Comparison of ENCODE assay signal across 10 cellular contexts in genomic region chr10:30430544-30431298, GRCh38. TPM values are rescaled to one million over a fixed set of nuclear protein-coding genes. Genes with fewer than 3 reads are reported as not detected.
DNase-seq lines count a peak whose midpoint lies in the region; ATAC-seq and TF ChIP-seq lines count a peak whose summit lies in the region.
"Had no signal": no experiment of that assay in that cellular context is flagged by ENCODE, and none has a peak within 500 bp of the region (broad histone marks: within the 10 kb centered on the region; RNA-seq: fewer than 3 reads in every experiment).

No MANE protein-coding gene starts in this region.

- H3K27ac ChIP-seq in upper lobe of right lung: peak overlapping the region; percentile 74

- peak overlapping the region; percentile 26 for H3K4me3 Mint-ChIP-seq in activated CD4-positive, alpha-beta memory T cell treated with anti-CD3 and anti-CD28 coated beads, Interleukin-2, amount 10 ng/mL, durations not matched to agents 7 days and 5 days
- no peak overlapping the region for H3K4me3 Mint-ChIP-seq in mesothelial cell of epicardium

- CTCF ChIA-PET in activated CD4-positive, alpha-beta memory T cell treated with anti-CD3 and anti-CD28 coated beads, Interleukin-2, amount 10 ng/mL, durations not matched to agents 7 days and 5 days (lab: Charles Lee): interaction anchor here (0.6 to 3.1 kb wide), 7 partner anchors 11 to 160 kb away, joined by 3 to 11 read pairs (median 4); no protein-coding TSS in a partner anchor

- H3K9me3 Mint-ChIP-seq in activated CD4-positive, alpha-beta memory T cell treated with anti-CD3 and anti-CD28 coated beads, Interleukin-2, amount 10 ng/mL, durations not matched to agents 7 days and 5 days: no peaks in the 10 kb centered on the region
- H3K9me3 Mint-ChIP-seq in mesothelial cell of epicardium: no peaks in the 10 kb centered on the region

- H3K9me3 ChIP-seq in upper lobe of right lung: no peaks in the 10 kb centered on the region

- peak overlapping the region; percentile 62 for H3K27ac Mint-ChIP-seq in activated CD4-positive, alpha-beta memory T cell treated with anti-CD3 and anti-CD28 coated beads, Interleukin-2, amount 10 ng/mL, durations not matched to agents 7 days and 5 days
- H3K27ac Mint-ChIP-seq in mesothelial cell of epicardium: peak overlapping the region; percentile 80

- POLR2A ChIA-PET in activated CD4-positive, alpha-beta memory T cell treated with anti-CD3 and anti-CD28 coated beads, Interleukin-2, amount 10 ng/mL, durations not matched to agents 7 days and 5 days (lab: Charles Lee): interaction anchor here (1.2 to 10.5 kb wide), 3 partner anchors 11 to 100 kb away, joined by 3 to 106 read pairs (median 68); no protein-coding TSS in a partner anchor

- H3K4me1 Mint-ChIP-seq in activated CD4-positive, alpha-beta memory T cell treated with anti-CD3 and anti-CD28 coated beads, Interleukin-2, amount 10 ng/mL, durations not matched to agents 7 days and 5 days: peaks cover 49% of the 10 kb centered on the region
- peaks cover 30% of the 10 kb centered on the region for H3K4me1 Mint-ChIP-seq in mesothelial cell of epicardium

- H3K27me3 Mint-ChIP-seq in activated CD4-positive, alpha-beta memory T cell treated with anti-CD3 and anti-CD28 coated beads, Interleukin-2, amount 10 ng/mL, durations not matched to agents 7 days and 5 days: no peaks in the 10 kb centered on the region
- no peaks in the 10 kb centered on the region for H3K27me3 Mint-ChIP-seq in mesothelial cell of epicardium (ENCODE audit: low read depth)

- H3K4me3 ChIP-seq in upper lobe of right lung: peak overlapping the region; percentile 1

- intact Hi-C loops in Right ventricle myocardium inferior (cut with DNase I): no loop called here
- intact Hi-C loops in left cardiac atrium (cut with DNase I): no loop called here
- intact Hi-C loops in upper lobe of right lung (cut with DNase I): no loop called here

- no peaks in the 10 kb centered on the region for H3K36me3 ChIP-seq in upper lobe of right lung

- DNase-seq in Right ventricle myocardium inferior (ENCODE audit: missing footprints): peak; percentile 37
- DNase-seq in left cardiac atrium: no peak
- no peak for DNase-seq in activated CD4-positive, alpha-beta memory T cell treated with anti-CD3 and anti-CD28 coated beads, Interleukin-2, amount 10 ng/mL, durations not matched to agents 7 days and 5 days
- DNase-seq in mesothelial cell of epicardium (ENCODE audit: low spot score in 2 of 2, unreplicated experiment in 2 of 2): no peak
- DNase-seq in upper lobe of right lung: no peak
- DNase-seq in NCI-H1694 treated with DMSO at 0.1 percent for 48 hours (lab: John Stamatoyannopoulos, UW): no peak
- no peak for DNase-seq in NCI-H510A treated with DMSO at 0.1 percent for 48 hours (lab: John Stamatoyannopoulos, UW)
- DNase-seq: activated CD4-positive, alpha-beta T cell treated with anti-CD3 and anti-CD28 coated beads, Interleukin-2, amount 50 U/mL, for 48 hours; NCI-H2171 had no signal

- ATAC-seq in Right ventricle myocardium inferior: no peak
- no peak for ATAC-seq in left cardiac atrium
- no peak for ATAC-seq in upper lobe of right lung
- no peak for ATAC-seq in HG02870 (IDR thresholded peaks at IDR 0.05; ENCODE audit: unreplicated experiment)

- peaks cover 19% of the 10 kb centered on the region for H3K36me3 Mint-ChIP-seq in activated CD4-positive, alpha-beta memory T cell treated with anti-CD3 and anti-CD28 coated beads, Interleukin-2, amount 10 ng/mL, durations not matched to agents 7 days and 5 days (ENCODE audit: low read depth)
- H3K36me3 Mint-ChIP-seq in mesothelial cell of epicardium: no peaks in the 10 kb centered on the region

- no peaks in the 10 kb centered on the region for H3K27me3 ChIP-seq in upper lobe of right lung

- peaks cover 20% of the 10 kb centered on the region for H3K4me1 ChIP-seq in upper lobe of right lung

- TF ChIP-seq CTCF in mesothelial cell of epicardium (IDR thresholded peaks at IDR 0.05; ENCODE audit: unreplicated experiment): no peak
- no peak for TF ChIP-seq CTCF in upper lobe of right lung (IDR thresholded peaks at IDR 0.05)

RNA-seq across cellular contexts. Expression of gene MAP3K8, which starts 3.3 kb away (rescaled TPM):
- total RNA-seq in Right ventricle myocardium inferior (6.7 TPM), left cardiac atrium (10 to 100 TPM; 13.1 to 25.2 TPM), mesothelial cell of epicardium (25.0 to 29.0 TPM (median 25.3 TPM) in 3 replicates), upper lobe of right lung (33.7 TPM)
- total RNA-seq in activated CD4-positive, alpha-beta memory T cell treated with anti-CD3 and anti-CD28 coated beads, Interleukin-2, amount 10 ng/mL, durations not matched to agents 7 days and 5 days: 10 to 100 TPM; 39.5 to 40.3 TPM
